In genomic region chr15:22884344-22884743, GRCh38 we compare ENCODE assay signal across 14 cellular contexts. TPM values are rescaled to one million over a fixed set of nuclear protein-coding genes. Genes with fewer than 3 reads are reported as not detected.
A peak's percentile ranks its signal among the peaks of the same experiment; 100 is the strongest.
DNase-seq lines count a peak whose midpoint lies in the region; ATAC-seq and TF ChIP-seq lines count a peak whose summit lies in the region.
"Had no signal": no experiment of that assay in that cellular context is flagged by ENCODE, and none has a peak within 500 bp of the region (broad histone marks: within the 10 kb centered on the region; RNA-seq: fewer than 3 reads in every experiment).

No MANE protein-coding gene starts in this region.

- H3K4me1 ChIP-seq in adrenal gland (replicated peaks in 1 of 2), result no peaks in the 10 kb centered on the region
- H3K4me1 ChIP-seq in mucosa of rectum (ENCODE audit: control insufficient read depth in 2 of 2, insufficient read depth in 2 of 2, low read length in 2 of 2), result peaks cover 4 to 21% of the 10 kb centered on the region in 2 donors
- H3K4me1 ChIP-seq: ascending aorta, esophagus squamous epithelium had no signal

- peak in 4 of 6 experiments; percentile 22 to 34 (median 27) for TF ChIP-seq CTCF in adrenal gland (IDR thresholded peaks at IDR 0.05)

- no peak for TF ChIP-seq EP300 in Ishikawa (IDR thresholded peaks at IDR 0.05; ENCODE audit: borderline replicate concordance)

- ATAC-seq in GM19452 (IDR thresholded peaks at IDR 0.05; ENCODE audit: unreplicated experiment), result no peak
- ATAC-seq: naive thymus-derived CD8-positive, alpha-beta T cell had no signal

- H3K4me3 ChIP-seq in adrenal gland (no peak overlapping the region), mucosa of rectum (ENCODE audit: low read length in 2 of 2) (no peak overlapping the region)
- H3K4me3 ChIP-seq: ascending aorta, esophagus squamous epithelium, skin epidermis had no signal

- H3K9me3 ChIP-seq in adrenal gland (replicated peaks in 1 of 3), result no peaks in the 10 kb centered on the region
- H3K9me3 ChIP-seq in mucosa of rectum (ENCODE audit: control insufficient read depth in 2 of 2, low read length in 2 of 2), result no peaks in the 10 kb centered on the region
- H3K9me3 ChIP-seq: ascending aorta, esophagus squamous epithelium had no signal

- peaks cover 0 to 32% of the 10 kb centered on the region in 2 donors for H3K36me3 ChIP-seq in adrenal gland (replicated peaks in 1 of 2)
- peaks cover 29 to 36% of the 10 kb centered on the region in 2 donors for H3K36me3 ChIP-seq in mucosa of rectum (ENCODE audit: control insufficient read depth in 2 of 2, insufficient read depth in 2 of 2, low read length in 2 of 2)

- intact Hi-C loops in adrenal gland (cut with DNase I), result no loop called here

- DNase-seq in DMS 273 (lab: John Stamatoyannopoulos, UW; ENCODE audit: unreplicated experiment) (peak; percentile 4), DMS 273 treated with DMSO at 0.1 percent for 48 hours (lab: John Stamatoyannopoulos, UW) (no peak), adrenal gland (peak in 1 of 7 donors; percentile 35), NCI-H2029 treated with DMSO at 0.1 percent for 48 hours (lab: John Stamatoyannopoulos, UW) (no peak), kidney tubule cell (ENCODE audit: low spot score) (no peak)
- DNase-seq: esophagus squamous epithelium, NCI-H510A had no signal

- peak; percentile 20; the same call in 1 of the 2 replicates for TF ChIP-seq RAD21 in Ishikawa (IDR thresholded peaks at IDR 0.05; ENCODE audit: low read depth)

- no peak for TF ChIP-seq POLR2A in adrenal gland (IDR thresholded peaks at IDR 0.05)

- no peak overlapping the region for H3K9ac ChIP-seq in mucosa of rectum (ENCODE audit: low read depth in 1 of 2, low read length in 2 of 2)

- H3K27me3 ChIP-seq in adrenal gland (no peaks in the 10 kb centered on the region), mucosa of rectum (ENCODE audit: control insufficient read depth in 2 of 2, insufficient read depth in 2 of 2, low read length in 2 of 2) (no peaks in the 10 kb centered on the region)
- H3K27me3 ChIP-seq: ascending aorta, esophagus squamous epithelium had no signal

- H3K27ac ChIP-seq in adrenal gland (no peak overlapping the region), mucosa of rectum (ENCODE audit: low read depth in 2 of 2, low read length in 2 of 2) (peak overlapping the region; percentile 62 to 74)
- H3K27ac ChIP-seq: 22Rv1, ascending aorta, esophagus squamous epithelium, skin epidermis had no signal

- WGBS in adrenal gland, 4 donors, result 36 to 88% (median 68%) methylated on average over 1 of the region's 1 CpG

TF ChIP-seq in Ishikawa, 13 proteins besides CTCF, POLR2A, EP300 and RAD21:
- TF ChIP-seq CREB1 (IDR thresholded peaks at IDR 0.05; ENCODE audit: low read depth) (no peak), NFIC (IDR thresholded peaks at IDR 0.05) (no peak), FOXM1 (IDR thresholded peaks at IDR 0.05; ENCODE audit: borderline replicate concordance, low read depth) (no peak), REST (IDR thresholded peaks at IDR 0.05; ENCODE audit: low read depth) (no peak), USF1 (IDR thresholded peaks at IDR 0.05) (no peak), YY1 (IDR thresholded peaks at IDR 0.05; ENCODE audit: low read depth) (no peak), TCF12 (IDR thresholded peaks at IDR 0.05; ENCODE audit: low read depth) (no peak), CEBPB (IDR thresholded peaks at IDR 0.05) (no peak), TEAD4 (IDR thresholded peaks at IDR 0.05) (no peak), TAF1 (IDR thresholded peaks at IDR 0.05; ENCODE audit: low read depth) (no peak), ZBTB7A (IDR thresholded peaks at IDR 0.05; ENCODE audit: low read depth) (no peak), EGR1 (IDR thresholded peaks at IDR 0.05) (no peak)

RNA-seq across cellular contexts. Expression of gene NIPA2, which starts 45.9 kb away (rescaled TPM):
- 10 to 100 TPM; 44.7 to 76.5 (median 60.4) TPM for total RNA-seq in adrenal gland
- 10 to 100 TPM; 10.5 to 64.4 (median 13.3) TPM for polyA plus RNA-seq in adrenal gland

Comparison
In these comparisons a context has a peak if more than half of its experiments do, and no peak if none do; other contexts are left out.
1. H3K27ac ChIP-seq: peak in mucosa of rectum (2 of 2); none in adrenal gland (0 of 5).